11 cellular contexts compared by ENCODE assay signal in the genomic region with DNA sequence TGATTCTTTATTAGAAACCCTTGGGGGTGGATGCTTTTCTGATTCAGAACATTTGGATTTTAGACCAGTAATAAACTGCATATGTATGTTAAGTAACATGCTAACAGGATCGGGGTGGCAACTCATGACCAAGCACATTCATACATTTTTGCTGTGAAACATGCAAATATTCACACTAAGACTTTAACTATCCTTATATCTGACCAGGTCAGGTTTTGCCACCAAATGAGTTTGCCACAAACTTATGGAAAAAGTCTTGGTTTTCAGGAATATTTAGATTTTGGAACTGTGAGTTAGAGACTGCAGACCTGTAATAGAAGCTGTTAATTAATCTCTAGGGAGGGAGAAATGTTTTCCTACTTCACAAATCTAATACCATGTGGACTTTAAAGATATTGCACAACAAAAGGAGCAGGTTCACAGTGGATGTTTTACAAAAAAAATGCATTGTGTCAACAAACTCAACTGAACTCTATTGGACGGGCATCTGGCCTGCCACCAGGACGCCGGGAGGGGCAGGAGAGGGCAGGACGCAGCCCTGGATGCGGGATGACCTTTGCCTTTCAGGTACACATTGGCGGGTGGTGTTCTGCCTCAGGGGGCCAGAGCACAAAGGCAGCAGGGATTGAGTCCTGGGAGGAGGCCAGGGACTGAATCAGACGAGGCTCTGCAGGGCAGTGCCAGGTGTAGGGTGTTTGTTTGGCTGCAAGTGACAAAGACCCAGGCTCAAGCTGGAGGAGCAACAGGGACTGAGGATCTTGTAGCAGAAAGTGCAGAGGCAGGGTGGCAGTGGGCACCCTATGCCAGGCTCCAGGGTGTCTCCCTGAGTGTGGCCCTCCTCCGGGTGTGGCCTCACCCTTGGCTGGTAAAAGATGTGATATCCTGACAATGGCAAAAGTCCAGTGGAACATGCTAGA. TPM values are rescaled to one million over a fixed set of nuclear protein-coding genes. Genes with fewer than 3 reads are reported as not detected.
DNase-seq lines count a peak whose midpoint lies in the region; ATAC-seq, FAIRE-seq and TF ChIP-seq lines count a peak whose summit lies in the region.
"Had no signal": no experiment of that assay in that cellular context is flagged by ENCODE, and none has a peak within 500 bp of the region (broad histone marks: within the 10 kb centered on the region; RNA-seq: fewer than 3 reads in every experiment).

No MANE protein-coding gene starts in this region.

- peak overlapping the region; percentile 91 for H3K27ac Mint-ChIP-seq in Caco-2 (ENCODE audit: unreplicated experiment)
- H3K27ac Mint-ChIP-seq in natural killer cell = no peak overlapping the region

- peak overlapping the region; percentile 67 for H3K27ac ChIP-seq in caudate nucleus (ENCODE audit: low read depth, low read length)

- no peak for FAIRE-seq in urothelium cell line (lab: Jason Lieb, UNC)
- FAIRE-seq: islet of Langerhans had no signal

- no TSS peak for BruUV-seq in Caco-2 (replicated peaks; lab: Mats Ljungman, UMichigan)

- DNase-seq in Caco-2 = peak; percentile 92 to 95
- DNase-seq in NCI-H1417 treated with DMSO at 0.1 percent for 48 hours (lab: John Stamatoyannopoulos, UW) = peak; percentile 74
- DNase-seq in caudate nucleus (lab: John Stamatoyannopoulos, UW) = no peak
- DNase-seq in natural killer cell = peak; percentile 4
- DNase-seq in urothelium cell line (ENCODE audit: low spot score) = no peak
- no peak for DNase-seq in hepatic stellate cell (ENCODE audit: low spot score)
- DNase-seq in AG08396 (ENCODE audit: low spot score) = no peak
- DNase-seq: NCI-H1048, SW 1271 had no signal

- H3K4me3 Mint-ChIP-seq in Caco-2 (ENCODE audit: unreplicated experiment) (peak overlapping the region; percentile 67), natural killer cell (no peak overlapping the region)

- no peak overlapping the region for H3K4me3 ChIP-seq in Caco-2 (ENCODE audit: low read depth, low read length)

- H3K9me3 Mint-ChIP-seq in Caco-2 (ENCODE audit: unreplicated experiment) = no peaks in the 10 kb centered on the region
- H3K9me3 Mint-ChIP-seq in natural killer cell = no peaks in the 10 kb centered on the region

- peaks cover 4% of the 10 kb centered on the region for H3K27me3 Mint-ChIP-seq in Caco-2 (ENCODE audit: insufficient read depth, unreplicated experiment)
- peaks cover 11 to 15% of the 10 kb centered on the region in 2 donors for H3K27me3 Mint-ChIP-seq in natural killer cell (ENCODE audit: low read depth in 2 of 2)

- H3K36me3 ChIP-seq in Caco-2 (ENCODE audit: control insufficient read depth, insufficient read depth, low read length) = no peaks in the 10 kb centered on the region

- ATAC-seq in natural killer cell = no peak
- no peak for ATAC-seq in GM21717 (IDR thresholded peaks at IDR 0.05; ENCODE audit: unreplicated experiment)

- H3K4me1 Mint-ChIP-seq in Caco-2 (ENCODE audit: low read depth, unreplicated experiment) (peaks cover 23% of the 10 kb centered on the region), natural killer cell (no peaks in the 10 kb centered on the region)

- no peaks in the 10 kb centered on the region for H3K9me3 ChIP-seq in Caco-2

- CTCF ChIA-PET in Caco-2 (lab: Charles Lee) = interaction anchor here (1.6 kb wide), 1 partner anchor 139 kb away, joined by 3 read pairs; no protein-coding TSS in a partner anchor

- H3K27me3 ChIP-seq in Caco-2 (replicated peaks; ENCODE audit: control insufficient read depth, insufficient read depth, low read length) = no peaks in the 10 kb centered on the region

- POLR2A ChIA-PET in Caco-2 (lab: Charles Lee) = no interaction called here

- intact Hi-C loops in Caco-2 (cut with micrococcal nuclease; ENCODE audit: unreplicated experiment) (loop anchor here (1.0 kb wide), 1 partner anchor 30 kb away; the partner anchor contains the start of gene KLF13), natural killer cell (cut with micrococcal nuclease) (no loop called here)

- peaks cover 31% of the 10 kb centered on the region for H3K4me1 ChIP-seq in Caco-2

- no peaks in the 10 kb centered on the region for H3K36me3 Mint-ChIP-seq in Caco-2 (ENCODE audit: insufficient read depth, unreplicated experiment)
- H3K36me3 Mint-ChIP-seq in natural killer cell = no peaks in the 10 kb centered on the region

- TF ChIP-seq CTCF in Caco-2 (IDR thresholded peaks at IDR 0.05; ENCODE audit: insufficient read depth in 1 of 2, low read depth in 1 of 2, low read length in 1 of 2, severe bottlenecking in 1 of 2, unreplicated experiment in 1 of 2) (peak in 1 of 2 experiments; percentile 38), natural killer cell (IDR thresholded peaks at IDR 0.05) (no peak)

RNA-seq across cellular contexts. Expression of gene KLF13, which starts 30.1 kb away (rescaled TPM):
- 16.6 and 18.8 TPM in 2 replicates for total RNA-seq in Caco-2 (2022)
- total RNA-seq in natural killer cell = 100 to 1,000 TPM; 277 to 328 (median 300) TPM

Comparison
In these comparisons a context has a peak if more than half of its experiments do, and no peak if none do; other contexts are left out.
1. DNase-seq: peak in Caco-2 (2 of 2), NCI-H1417 treated with DMSO at 0.1 percent for 48 hours (single experiment) and natural killer cell (single experiment); none in caudate nucleus (0 of 61), urothelium cell line (single experiment), hepatic stellate cell (single experiment) and AG08396 (single experiment).
2. RNA of gene KLF13, which starts 30.1 kb away (total RNA-seq): 277 to 328 TPM in natural killer cell; 16.6 to 18.8 TPM in Caco-2; every median in the first group is over 10 times any median in the second.